ENCODE assay signal across 8 cellular contexts in genomic region chr5:93275376-93275775, GRCh38.
"Had no signal": no experiment of that assay in that cellular context is flagged by ENCODE, and none has a peak within 500 bp of the region (broad histone marks: within the 10 kb centered on the region; RNA-seq: fewer than 3 reads in every experiment).

No MANE protein-coding gene starts in this region.

- H3K9ac ChIP-seq: KMS-11 had no signal

- DNase-seq: IMR-90, KBM-7, KG1 had no signal

- H3K4me3 ChIP-seq: K562 had no signal

- FAIRE-seq: HepG2, HTR-8/SVneo, K562 had no signal

- H3K27ac ChIP-seq: HL-60, KMS-11 had no signal

- H3K4me2 ChIP-seq: KMS-11 had no signal

- ATAC-seq: HepG2, K562 had no signal
